Comparison of ENCODE assay signal across 18 cellular contexts in the genomic region with DNA sequence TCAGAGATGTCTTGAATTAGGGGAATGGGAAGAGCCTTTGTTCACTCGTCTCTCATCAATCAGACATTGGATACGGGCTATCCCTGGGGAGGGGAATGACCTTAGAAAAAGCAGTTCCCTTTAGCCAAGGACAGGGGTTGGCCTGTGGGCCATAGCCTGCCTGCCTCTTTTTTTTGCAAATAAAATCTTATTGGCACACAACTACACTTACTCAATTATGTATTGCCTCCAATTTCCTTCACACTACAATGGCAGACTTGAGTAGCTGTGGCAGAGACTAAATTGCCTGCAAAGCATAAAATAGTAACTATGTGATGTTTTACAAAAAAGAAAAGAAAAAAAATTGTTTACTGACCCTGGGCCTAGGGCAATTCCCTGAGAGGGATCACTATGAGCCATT. TPM values are rescaled to one million over a fixed set of nuclear protein-coding genes. Genes with fewer than 3 reads are reported as not detected.
DNase-seq lines count a peak whose midpoint lies in the region; ATAC-seq, FAIRE-seq and TF ChIP-seq lines count a peak whose summit lies in the region.
"Had no signal": no experiment of that assay in that cellular context is flagged by ENCODE, and none has a peak within 500 bp of the region (broad histone marks: within the 10 kb centered on the region; RNA-seq: fewer than 3 reads in every experiment).

No MANE protein-coding gene starts in this region.

- no peak overlapping the region for H3K27ac Mint-ChIP-seq in astrocyte (ENCODE audit: unreplicated experiment)
- H3K27ac Mint-ChIP-seq in nephron progenitor cell: peak overlapping the region; percentile 91
- H3K27ac Mint-ChIP-seq: CD4-positive, alpha-beta T cell; GM23338 had no signal

- peak; percentile 57 for ATAC-seq in Right ventricle myocardium superior (ENCODE audit: poor library complexity)
- ATAC-seq in GM18868 (IDR thresholded peaks at IDR 0.05; ENCODE audit: unreplicated experiment): no peak
- ATAC-seq: GM23338 had no signal

- H3K36me3 ChIP-seq in right atrium auricular region (no peaks in the 10 kb centered on the region), astrocyte (ENCODE audit: insufficient read depth, low read length) (no peaks in the 10 kb centered on the region), subcutaneous abdominal adipose tissue (ENCODE audit: control insufficient read depth in 5 of 5, insufficient read depth in 5 of 5, low read length in 5 of 5) (no peaks in the 10 kb centered on the region)

- no peaks in the 10 kb centered on the region for H3K36me3 Mint-ChIP-seq in astrocyte (ENCODE audit: low read depth, unreplicated experiment)
- H3K36me3 Mint-ChIP-seq in nephron progenitor cell (ENCODE audit: low read depth): peaks cover 20% of the 10 kb centered on the region

- H3K4me3 ChIP-seq in right atrium auricular region (no peak overlapping the region), astrocyte (ENCODE audit: insufficient read depth, low read depth, low read length) (no peak overlapping the region), subcutaneous abdominal adipose tissue (ENCODE audit: low read depth in 1 of 5, low read length in 5 of 5) (no peak overlapping the region)
- H3K4me3 ChIP-seq: GM23338 had no signal

- no peak overlapping the region for H2AFZ ChIP-seq in astrocyte (ENCODE audit: low read depth, low read length)
- H2AFZ ChIP-seq: GM23338 had no signal

- intact Hi-C loops in Right ventricle myocardium superior (cut with DNase I): no loop called here

- H3K27me3 ChIP-seq in right atrium auricular region (no peaks in the 10 kb centered on the region), astrocyte (ENCODE audit: insufficient read depth, low read length) (no peaks in the 10 kb centered on the region), subcutaneous abdominal adipose tissue (ENCODE audit: control insufficient read depth in 5 of 5, insufficient read depth in 4 of 5, low read length in 5 of 5) (peaks cover 0 to 5% (median 0%) of the 10 kb centered on the region in 5 donors)

- no peak for TF ChIP-seq CTCF in right atrium auricular region (IDR thresholded peaks at IDR 0.05)
- no peak for TF ChIP-seq CTCF in astrocyte (IDR thresholded peaks at IDR 0.05; ENCODE audit: insufficient read depth, low read depth, low read length)
- no peak for TF ChIP-seq CTCF in nephron progenitor cell (IDR thresholded peaks at IDR 0.05)

- no peak for DNase-seq in Right ventricle myocardium superior
- DNase-seq in right atrium auricular region (ENCODE audit: low spot score): no peak
- no peak for DNase-seq in astrocyte (ENCODE audit: low read depth)
- DNase-seq in nephron progenitor cell: peak; percentile 16
- no peak for DNase-seq in effector CD4-positive, alpha-beta T cell
- no peak for DNase-seq in iPS-NIHi11 (ENCODE audit: low spot score)
- DNase-seq: ACHN; C1 segment of cervical spinal cord; CD4-positive, alpha-beta T cell; DMS79 treated with DMSO at 0.1 percent for 48 hours; EL; H7 had no signal

- no peak overlapping the region for H3K4me2 ChIP-seq in astrocyte (ENCODE audit: low read length)
- H3K4me2 ChIP-seq: GM23338 had no signal

- no peaks in the 10 kb centered on the region for H3K79me2 ChIP-seq in astrocyte (ENCODE audit: insufficient read depth, low read length)

- H3K9me3 Mint-ChIP-seq in astrocyte (ENCODE audit: unreplicated experiment) (no peaks in the 10 kb centered on the region), nephron progenitor cell (peaks cover 40% of the 10 kb centered on the region)
- H3K9me3 Mint-ChIP-seq: CD4-positive, alpha-beta T cell had no signal

- H3K9me3 ChIP-seq in right atrium auricular region (no peaks in the 10 kb centered on the region), astrocyte (ENCODE audit: insufficient read depth, low read depth, low read length) (no peaks in the 10 kb centered on the region), subcutaneous abdominal adipose tissue (ENCODE audit: control insufficient read depth in 5 of 5, low read length in 5 of 5) (no peaks in the 10 kb centered on the region)

- H4K20me1 ChIP-seq in astrocyte (ENCODE audit: insufficient read depth, low read length): no peaks in the 10 kb centered on the region

- H3K4me1 ChIP-seq in right atrium auricular region (no peaks in the 10 kb centered on the region), astrocyte (ENCODE audit: insufficient read depth, low read length) (peaks cover 8% of the 10 kb centered on the region), subcutaneous abdominal adipose tissue (ENCODE audit: control insufficient read depth in 5 of 5, insufficient read depth in 5 of 5, low read length in 5 of 5) (peaks cover 2 to 13% (median 9%) of the 10 kb centered on the region in 5 donors)

- H3K4me3 Mint-ChIP-seq in astrocyte (ENCODE audit: unreplicated experiment) (no peak overlapping the region), nephron progenitor cell (no peak overlapping the region)
- H3K4me3 Mint-ChIP-seq: CD4-positive, alpha-beta T cell; GM23338 had no signal

- no peak overlapping the region for H3K27ac ChIP-seq in right atrium auricular region
- no peak overlapping the region for H3K27ac ChIP-seq in astrocyte (ENCODE audit: low read depth, low read length)
- H3K27ac ChIP-seq in subcutaneous abdominal adipose tissue (ENCODE audit: low read depth, low read length): peak overlapping the region; percentile 63

- H3K27me3 Mint-ChIP-seq in astrocyte (ENCODE audit: low read depth, unreplicated experiment) (no peaks in the 10 kb centered on the region), nephron progenitor cell (ENCODE audit: low read depth, poor library complexity) (peaks cover 3% of the 10 kb centered on the region)
- H3K27me3 Mint-ChIP-seq: CD4-positive, alpha-beta T cell had no signal

- H3K9ac ChIP-seq in astrocyte (ENCODE audit: low read length) (no peak overlapping the region), subcutaneous abdominal adipose tissue (ENCODE audit: low read length in 5 of 5) (no peak overlapping the region)

- H3K4me1 Mint-ChIP-seq in astrocyte (ENCODE audit: low read depth, unreplicated experiment) (peaks cover 30% of the 10 kb centered on the region), nephron progenitor cell (peaks cover 56% of the 10 kb centered on the region)

- peak; percentile 54 for FAIRE-seq in astrocyte (lab: Jason Lieb, UNC)
- FAIRE-seq: G401.6, GM12891 had no signal

RNA-seq across cellular contexts. Expression of gene PPP1R2C, which starts 23.4 kb away (rescaled TPM):
- total RNA-seq in Right ventricle myocardium superior (not detected), right atrium auricular region (not detected), astrocyte (not detected in 2 replicates)
- total RNA-seq: A172; CD4-positive, alpha-beta T cell; GM23338; H7 had no signal
